ENCODE assay signal across 8 cellular contexts in genomic region chr1:54772951-54773350, GRCh38. TPM values are rescaled to one million over a fixed set of nuclear protein-coding genes. Genes with fewer than 3 reads are reported as not detected.
"Had no signal": no experiment of that assay in that cellular context is flagged by ENCODE, and none has a peak within 500 bp of the region (broad histone marks: within the 10 kb centered on the region; RNA-seq: fewer than 3 reads in every experiment).

No MANE protein-coding gene starts in this region.

- H3K36me3 Mint-ChIP-seq: IgD-negative memory B cell had no signal

- H3K27ac Mint-ChIP-seq: IgD-negative memory B cell had no signal

- ATAC-seq: HepG2 had no signal

- H3K27ac ChIP-seq: HL-60 had no signal

- FAIRE-seq: HepG2, HTR-8/SVneo had no signal

- DNase-seq: IMR-90, KBM-7, KG1 had no signal

- H3K4me3 Mint-ChIP-seq: IgD-negative memory B cell had no signal

RNA-seq across cellular contexts. Expression of gene TTC22, which starts 28.2 kb away (rescaled TPM):
- total RNA-seq: HepG2, HT1080, IMR-90 had no signal
- polyA plus RNA-seq: HepG2, IMR-90 had no signal
